ENCODE assay signal across 11 cellular contexts in the genomic region with DNA sequence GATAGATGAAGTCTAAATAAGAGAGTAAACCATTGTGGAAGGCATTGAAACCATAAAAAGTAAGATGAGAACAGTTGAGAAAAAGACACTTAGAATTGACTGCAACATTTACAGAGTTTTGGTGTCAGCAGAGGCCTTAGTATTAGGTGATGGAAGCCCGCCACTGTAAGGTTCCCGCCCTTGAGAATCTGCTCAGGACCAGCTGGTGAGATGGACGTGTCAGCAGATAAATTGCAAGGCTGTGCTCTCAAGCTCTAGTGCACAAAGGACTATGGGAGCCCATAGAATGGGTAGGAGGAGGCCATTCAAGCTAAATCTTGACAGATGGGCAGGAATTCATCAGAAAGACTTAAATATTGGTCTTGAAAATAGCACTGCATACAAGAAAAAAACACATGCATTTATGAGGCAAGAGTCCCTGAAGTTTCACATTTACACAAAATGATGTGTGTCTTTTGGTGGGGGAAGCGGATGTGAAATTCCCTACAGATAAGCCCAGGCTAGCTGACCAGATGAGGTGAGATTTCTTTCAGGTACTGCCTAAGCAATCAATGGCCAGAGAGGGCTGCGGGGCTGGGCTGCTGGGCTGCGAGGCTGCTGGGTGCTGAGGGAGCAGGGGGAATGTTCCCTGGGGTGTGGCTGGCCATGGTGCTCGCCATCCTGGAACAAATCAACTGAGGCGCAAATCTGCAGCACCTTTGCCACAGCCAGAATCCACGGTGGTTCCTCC. TPM values are rescaled to one million over a fixed set of nuclear protein-coding genes. Genes with fewer than 3 reads are reported as not detected.
DNase-seq lines count a peak whose midpoint lies in the region; ATAC-seq and TF ChIP-seq lines count a peak whose summit lies in the region.
"Had no signal": no experiment of that assay in that cellular context is flagged by ENCODE, and none has a peak within 500 bp of the region (broad histone marks: within the 10 kb centered on the region; RNA-seq: fewer than 3 reads in every experiment).

No MANE protein-coding gene starts in this region.

- no peaks in the 10 kb centered on the region for H3K36me3 Mint-ChIP-seq in type B pancreatic cell

- peak; percentile 11 for ATAC-seq in Right ventricle myocardium inferior
- ATAC-seq in left cardiac atrium = no peak

- no peaks in the 10 kb centered on the region for H3K9me3 Mint-ChIP-seq in type B pancreatic cell
- H3K9me3 Mint-ChIP-seq: central memory CD8-positive, alpha-beta T cell had no signal

- CTCF ChIA-PET in RWPE1 (lab: Yijun Ruan, JAX) = interaction anchor here (1.1 to 1.5 kb wide), 2 partner anchors 11 to 84 kb away, joined by 3 to 7 read pairs; no protein-coding TSS in a partner anchor

- peak overlapping the region; percentile 37 for H3K4me3 Mint-ChIP-seq in type B pancreatic cell
- H3K4me3 Mint-ChIP-seq: central memory CD8-positive, alpha-beta T cell had no signal

- TF ChIP-seq CTCF in RWPE1 (conservative IDR thresholded peaks at IDR 0.05; ENCODE audit: low read depth) (no peak), type B pancreatic cell (conservative IDR thresholded peaks at IDR 0.05) (no peak)

- peaks cover 43% of the 10 kb centered on the region for H3K4me1 Mint-ChIP-seq in type B pancreatic cell (ENCODE audit: unreplicated experiment)

- peak overlapping the region; percentile 75 for H3K27ac Mint-ChIP-seq in type B pancreatic cell

- POLR2A ChIA-PET in RWPE1 (lab: Yijun Ruan, JAX; ENCODE audit: low non-redundant PET) = no interaction called here

- intact Hi-C loops in Right ventricle myocardium inferior (cut with DNase I) (loop anchor here (5.0 to 10.0 kb wide), 3 partner anchors 148 to 1098 kb away; partner anchors contain the start of genes HBP1 and NAMPT), left cardiac atrium (cut with DNase I) (loop anchor here in 1 of 2 donors (5.0 kb wide), 1 partner anchor 43 kb away; the partner anchor contains the start of gene SYPL1)

- DNase-seq in Right ventricle myocardium inferior (ENCODE audit: missing footprints) (no peak), left cardiac atrium (no peak), RWPE1 (ENCODE audit: low spot score) (no peak), islet precursor cell (peak; percentile 55), type B pancreatic cell (ENCODE audit: extremely low spot score, unreplicated experiment) (no peak), iPS-NIHi7 (ENCODE audit: extremely low spot score) (no peak)
- DNase-seq in stimulated activated CD4-positive, alpha-beta T cell treated with anti-CD3 and anti-CD28 coated beads, Interleukin-2, amount 100 ng/mL, for 48 hours = no peak
- no peak for DNase-seq in NK-92 treated with Interleukin-12 subunit alpha and Interleukin-12 subunit beta, amount 100 ng/mL, for 24 hours (lab: John Stamatoyannopoulos, UW)
- DNase-seq: BE2C, GOT3 had no signal

- peaks cover 3% of the 10 kb centered on the region for H3K27me3 Mint-ChIP-seq in type B pancreatic cell
- H3K27me3 Mint-ChIP-seq: central memory CD8-positive, alpha-beta T cell had no signal

- peak overlapping the region; percentile 92 for H3K27ac ChIP-seq in RWPE1

RNA-seq across cellular contexts. Expression of gene SYPL1, which starts 42.5 kb away (rescaled TPM):
- 89.9 TPM for total RNA-seq in Right ventricle myocardium inferior
- total RNA-seq in left cardiac atrium = 10 to 100 TPM; 71.9 to 87.1 TPM
- total RNA-seq in type B pancreatic cell (ENCODE audit: low replicate concordance) = 59.0 and 83.6 TPM in 2 replicates
